In the genomic region with DNA sequence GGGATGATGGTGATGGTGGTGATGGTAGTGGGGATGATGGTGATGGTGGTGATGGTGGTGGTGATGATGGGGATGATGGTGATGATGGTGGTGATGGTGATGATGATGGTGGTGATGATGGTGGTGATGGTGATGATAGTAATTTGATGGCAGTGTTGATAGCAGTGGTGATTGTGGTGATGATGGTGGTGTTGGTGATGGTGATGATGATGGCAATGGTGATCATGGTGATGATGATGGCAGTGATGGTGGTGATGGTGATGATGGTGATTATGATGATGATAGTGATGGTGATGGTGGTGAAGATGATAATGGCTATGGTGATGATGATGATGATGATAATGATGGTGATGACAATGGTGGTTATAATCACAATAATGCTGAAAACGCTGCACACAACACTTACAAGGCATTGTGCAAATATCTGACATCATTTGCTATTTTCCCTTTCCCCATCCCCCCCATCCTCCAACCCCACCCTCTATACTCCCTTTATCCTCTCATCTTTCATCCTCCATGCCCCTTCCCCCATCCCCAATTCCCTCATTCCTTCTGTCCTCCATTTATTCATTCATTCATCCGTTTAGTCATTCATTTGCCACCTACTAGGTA, we compare ENCODE assay signal across 29 cellular contexts.
"Had no signal": no experiment of that assay in that cellular context is flagged by ENCODE, and none has a peak within 500 bp of the region (broad histone marks: within the 10 kb centered on the region; RNA-seq: fewer than 3 reads in every experiment).

No MANE protein-coding gene starts in this region.

- H2AFZ ChIP-seq: neural progenitor cell had no signal

- DNase-seq: hypothalamus; immature natural killer cell; kidney; left colon; lower lobe of right lung; mammary epithelial cell; mesenchymal stem cell; naive B cell; natural killer cell; nephron progenitor cell; ovary; stimulated activated CD4-positive, alpha-beta T cell treated with anti-CD3 and anti-CD28 coated beads, Interleukin-12 subunit alpha, Interleukin-12 subunit beta, amount 100 ng/mL, for 4 hours; stimulated activated CD4-positive, alpha-beta T cell treated with anti-CD3 and anti-CD28 coated beads, Interleukin-15, amount 100 ng/mL, for 24 hours; stimulated activated CD4-positive, alpha-beta T cell treated with anti-CD3 and anti-CD28 coated beads, Interleukin-2, amount 100 ng/mL, for 24 hours; stimulated activated CD4-positive, alpha-beta T cell treated with anti-CD3 and anti-CD28 coated beads, Interleukin-4, amount 100 ng/mL, for 1 hour; stimulated activated naive B cell treated with anti-CD40 and anti-IgM and Interleukin-4, amounts not matched to agents 10 μg/mL and 1 μg/mL and 100 μg/mL, for 72 hours; stimulated activated naive CD8-positive, alpha-beta T cell treated with anti-CD3 and anti-CD28 coated beads, Interleukin-15, Interleukin-2, amounts not matched to agents 100 U/mL and 50 U/mL, for 24 hours; stomach; testis; thyroid gland; trophoblast cell; uterus had no signal

- H3K4me1 ChIP-seq: left lung, neural progenitor cell, right atrium auricular region, stomach, testis, thyroid gland, uterus had no signal

- H3K4me3 ChIP-seq: left lung, lower lobe of right lung, neural progenitor cell, ovary, right atrium auricular region, skin epidermis, stomach, testis, thyroid gland, upper lobe of right lung, uterus had no signal

- H3K4me2 ChIP-seq: neural progenitor cell had no signal

- H3K27me3 ChIP-seq: left lung, neural progenitor cell, ovary, right atrium auricular region, testis, thyroid gland, upper lobe of right lung, uterus had no signal

- H3K27ac ChIP-seq: left lung, lower lobe of right lung, neural progenitor cell, ovary, right atrium auricular region, skin epidermis, stomach, testis, thyroid gland, upper lobe of right lung, uterus had no signal

- ATAC-seq: left colon; left lung; lower lobe of right lung; natural killer cell; sciatic nerve; stimulated activated naive B cell treated with anti-CD40 and anti-IgM and Interleukin-4, amounts not matched to agents 10 μg/mL and 1 μg/mL and 100 μg/mL, for 72 hours; stimulated activated naive CD8-positive, alpha-beta T cell treated with anti-CD3 and anti-CD28 coated beads, Interleukin-15, Interleukin-2, amounts not matched to agents 100 U/mL and 50 U/mL, for 24 hours; upper lobe of right lung had no signal

- H3K9me3 ChIP-seq: left lung, lower lobe of right lung, ovary, stomach, testis, thyroid gland, upper lobe of right lung, uterus had no signal

- H3K9ac ChIP-seq: neural progenitor cell had no signal

- H3K36me3 ChIP-seq: lower lobe of right lung, neural progenitor cell, ovary, right atrium auricular region, stomach, thyroid gland, upper lobe of right lung, uterus had no signal

- FAIRE-seq: islet of Langerhans, kidney had no signal
